Comparison of ENCODE assay signal across 1 cellular context in the genomic region with DNA sequence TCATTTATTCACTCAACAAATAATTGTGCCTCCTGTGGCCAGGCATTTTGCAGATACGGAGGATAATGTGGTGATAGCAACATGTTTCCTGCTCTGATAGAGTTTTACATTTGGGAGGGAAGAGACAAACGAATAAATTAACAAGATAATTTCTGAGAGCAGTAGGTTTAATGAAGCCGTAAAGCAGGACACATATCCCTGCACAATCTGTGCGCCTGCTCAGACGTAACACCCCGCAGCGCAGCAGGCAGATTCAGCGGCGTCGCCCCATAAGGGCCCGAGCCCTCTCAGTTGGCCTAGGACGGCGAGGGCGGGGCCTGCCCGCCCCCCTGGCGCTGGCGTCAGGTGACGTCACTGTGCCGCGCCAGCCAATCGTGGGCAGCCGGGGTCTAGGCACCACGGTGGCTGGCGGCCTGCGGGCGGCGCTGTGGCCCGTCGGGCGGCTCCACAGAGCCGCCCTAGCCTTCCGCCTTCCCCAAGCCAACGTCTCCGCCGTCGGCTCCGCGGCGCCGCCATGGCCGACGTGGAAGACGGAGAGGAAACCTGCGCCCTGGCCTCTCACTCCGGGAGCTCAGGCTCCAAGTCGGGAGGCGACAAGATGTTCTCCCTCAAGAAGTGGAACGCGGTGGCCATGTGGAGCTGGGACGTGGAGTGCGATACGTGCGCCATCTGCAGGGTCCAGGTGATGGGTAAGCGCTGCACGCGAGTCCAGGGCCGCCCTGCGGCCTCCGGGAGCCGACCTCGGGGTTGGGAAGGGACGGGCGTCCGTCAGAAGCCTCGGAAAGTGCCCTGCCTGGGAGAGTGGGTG.
TF ChIP-seq lines count a peak whose summit lies in the region.

A gene (plus strand): TSS at position 471 of the 808 bp plus-strand sequence. CDS start 44 bp downstream, at position 515.

TF ChIP-seq in WTC11, 78 proteins besides CTCF, POLR2A, EP300 and RAD21 (continued from another document and continues in another):
- TF ChIP-seq, protein P1, sequence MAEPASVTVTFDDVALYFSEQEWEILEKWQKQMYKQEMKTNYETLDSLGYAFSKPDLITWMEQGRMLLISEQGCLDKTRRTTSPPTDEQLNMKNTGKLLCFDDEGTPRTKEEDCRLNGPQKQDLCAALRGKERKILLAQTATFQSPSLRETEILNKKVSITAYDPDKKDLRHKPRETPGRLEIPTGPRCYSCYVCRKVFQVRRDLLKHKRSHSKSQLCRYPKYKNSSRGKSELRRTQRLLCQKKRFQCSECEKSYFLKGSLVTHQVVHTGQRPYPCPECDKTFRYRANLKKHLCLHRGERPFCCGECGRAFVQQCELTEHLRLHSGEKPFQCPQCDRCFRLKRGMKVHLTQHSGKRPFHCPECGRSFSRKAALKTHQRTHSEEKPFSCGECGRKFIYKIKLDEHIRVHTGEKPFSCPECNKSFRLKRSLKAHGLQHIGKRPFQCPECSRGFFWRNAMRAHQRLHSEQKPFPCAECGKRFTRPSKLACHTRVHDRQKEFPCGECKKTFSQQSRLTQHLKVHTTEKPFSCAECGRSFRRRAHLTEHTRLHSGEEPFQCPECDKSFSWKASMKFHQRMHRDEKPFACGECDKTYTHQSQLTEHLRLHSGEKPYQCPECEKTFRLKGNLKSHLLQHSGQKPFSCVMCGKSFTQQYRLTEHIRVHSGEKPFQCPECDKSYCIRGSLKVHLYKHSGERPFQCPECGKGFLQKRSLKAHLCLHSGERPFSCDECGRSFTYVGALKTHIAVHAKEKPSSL (CRISPR knock-in tag; conservative IDR thresholded peaks at IDR 0.05) = no peak
- TF ChIP-seq ZNF671 (CRISPR knock-in tag; IDR thresholded peaks at IDR 0.05) (no peak), ELF4 (CRISPR knock-in tag; IDR thresholded peaks at IDR 0.05; ENCODE audit: low read depth) (no peak), FOXP1 (CRISPR knock-in tag; IDR thresholded peaks at IDR 0.05; ENCODE audit: borderline replicate concordance) (peak; percentile 94), ZNF396 (CRISPR knock-in tag; IDR thresholded peaks at IDR 0.05; ENCODE audit: borderline replicate concordance) (no peak), TCF7 (CRISPR knock-in tag; IDR thresholded peaks at IDR 0.05; ENCODE audit: low read depth) (no peak), SP1 (CRISPR knock-in tag; conservative IDR thresholded peaks at IDR 0.05) (peak; percentile 99), NFYB (CRISPR knock-in tag; conservative IDR thresholded peaks at IDR 0.05; ENCODE audit: low read depth) (peak; percentile 83), TEAD1 (CRISPR knock-in tag; IDR thresholded peaks at IDR 0.05) (peak; percentile 28), TEAD4 (CRISPR knock-in tag; IDR thresholded peaks at IDR 0.05) (no peak), SMAD4 (CRISPR knock-in tag; IDR thresholded peaks at IDR 0.05) (no peak), ZNF317 (CRISPR knock-in tag; IDR thresholded peaks at IDR 0.05; ENCODE audit: borderline replicate concordance, low read depth) (no peak), NR1H2 (CRISPR knock-in tag; IDR thresholded peaks at IDR 0.05) (no peak), GRHL2 (CRISPR knock-in tag; IDR thresholded peaks at IDR 0.05; ENCODE audit: insufficient replicate concordance, severe bottlenecking) (no peak), ZBTB21 (CRISPR knock-in tag; IDR thresholded peaks at IDR 0.05; ENCODE audit: borderline replicate concordance) (peak; percentile 75; the same call in 1 of the 2 replicates), ZNF219 (CRISPR knock-in tag; IDR thresholded peaks at IDR 0.05; ENCODE audit: borderline replicate concordance) (no peak), ATF1 (CRISPR knock-in tag; IDR thresholded peaks at IDR 0.05) (no peak), CBFB (CRISPR knock-in tag; IDR thresholded peaks at IDR 0.05; ENCODE audit: low read depth) (no peak), ZNF121 (CRISPR knock-in tag; IDR thresholded peaks at IDR 0.05) (no peak), FOXJ3 (CRISPR knock-in tag; IDR thresholded peaks at IDR 0.05; ENCODE audit: borderline replicate concordance) (no peak), CREB1 (CRISPR knock-in tag; IDR thresholded peaks at IDR 0.05) (no peak), EMX1 (CRISPR knock-in tag; IDR thresholded peaks at IDR 0.05) (no peak), IRF2 (CRISPR knock-in tag; IDR thresholded peaks at IDR 0.05; ENCODE audit: borderline replicate concordance, low read depth) (no peak), ZNF263 (CRISPR knock-in tag; IDR thresholded peaks at IDR 0.05; ENCODE audit: low read depth) (no peak)
- TF ChIP-seq, protein P2, sequence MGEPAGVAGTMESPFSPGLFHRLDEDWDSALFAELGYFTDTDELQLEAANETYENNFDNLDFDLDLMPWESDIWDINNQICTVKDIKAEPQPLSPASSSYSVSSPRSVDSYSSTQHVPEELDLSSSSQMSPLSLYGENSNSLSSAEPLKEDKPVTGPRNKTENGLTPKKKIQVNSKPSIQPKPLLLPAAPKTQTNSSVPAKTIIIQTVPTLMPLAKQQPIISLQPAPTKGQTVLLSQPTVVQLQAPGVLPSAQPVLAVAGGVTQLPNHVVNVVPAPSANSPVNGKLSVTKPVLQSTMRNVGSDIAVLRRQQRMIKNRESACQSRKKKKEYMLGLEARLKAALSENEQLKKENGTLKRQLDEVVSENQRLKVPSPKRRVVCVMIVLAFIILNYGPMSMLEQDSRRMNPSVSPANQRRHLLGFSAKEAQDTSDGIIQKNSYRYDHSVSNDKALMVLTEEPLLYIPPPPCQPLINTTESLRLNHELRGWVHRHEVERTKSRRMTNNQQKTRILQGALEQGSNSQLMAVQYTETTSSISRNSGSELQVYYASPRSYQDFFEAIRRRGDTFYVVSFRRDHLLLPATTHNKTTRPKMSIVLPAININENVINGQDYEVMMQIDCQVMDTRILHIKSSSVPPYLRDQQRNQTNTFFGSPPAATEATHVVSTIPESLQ (CRISPR knock-in tag; IDR thresholded peaks at IDR 0.05) = no peak
- TF ChIP-seq, protein P3, sequence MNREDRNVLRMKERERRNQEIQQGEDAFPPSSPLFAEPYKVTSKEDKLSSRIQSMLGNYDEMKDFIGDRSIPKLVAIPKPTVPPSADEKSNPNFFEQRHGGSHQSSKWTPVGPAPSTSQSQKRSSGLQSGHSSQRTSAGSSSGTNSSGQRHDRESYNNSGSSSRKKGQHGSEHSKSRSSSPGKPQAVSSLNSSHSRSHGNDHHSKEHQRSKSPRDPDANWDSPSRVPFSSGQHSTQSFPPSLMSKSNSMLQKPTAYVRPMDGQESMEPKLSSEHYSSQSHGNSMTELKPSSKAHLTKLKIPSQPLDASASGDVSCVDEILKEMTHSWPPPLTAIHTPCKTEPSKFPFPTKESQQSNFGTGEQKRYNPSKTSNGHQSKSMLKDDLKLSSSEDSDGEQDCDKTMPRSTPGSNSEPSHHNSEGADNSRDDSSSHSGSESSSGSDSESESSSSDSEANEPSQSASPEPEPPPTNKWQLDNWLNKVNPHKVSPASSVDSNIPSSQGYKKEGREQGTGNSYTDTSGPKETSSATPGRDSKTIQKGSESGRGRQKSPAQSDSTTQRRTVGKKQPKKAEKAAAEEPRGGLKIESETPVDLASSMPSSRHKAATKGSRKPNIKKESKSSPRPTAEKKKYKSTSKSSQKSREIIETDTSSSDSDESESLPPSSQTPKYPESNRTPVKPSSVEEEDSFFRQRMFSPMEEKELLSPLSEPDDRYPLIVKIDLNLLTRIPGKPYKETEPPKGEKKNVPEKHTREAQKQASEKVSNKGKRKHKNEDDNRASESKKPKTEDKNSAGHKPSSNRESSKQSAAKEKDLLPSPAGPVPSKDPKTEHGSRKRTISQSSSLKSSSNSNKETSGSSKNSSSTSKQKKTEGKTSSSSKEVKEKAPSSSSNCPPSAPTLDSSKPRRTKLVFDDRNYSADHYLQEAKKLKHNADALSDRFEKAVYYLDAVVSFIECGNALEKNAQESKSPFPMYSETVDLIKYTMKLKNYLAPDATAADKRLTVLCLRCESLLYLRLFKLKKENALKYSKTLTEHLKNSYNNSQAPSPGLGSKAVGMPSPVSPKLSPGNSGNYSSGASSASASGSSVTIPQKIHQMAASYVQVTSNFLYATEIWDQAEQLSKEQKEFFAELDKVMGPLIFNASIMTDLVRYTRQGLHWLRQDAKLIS (CRISPR knock-in tag; IDR thresholded peaks at IDR 0.05; ENCODE audit: borderline replicate concordance) = no peak
- TF ChIP-seq, protein P4, sequence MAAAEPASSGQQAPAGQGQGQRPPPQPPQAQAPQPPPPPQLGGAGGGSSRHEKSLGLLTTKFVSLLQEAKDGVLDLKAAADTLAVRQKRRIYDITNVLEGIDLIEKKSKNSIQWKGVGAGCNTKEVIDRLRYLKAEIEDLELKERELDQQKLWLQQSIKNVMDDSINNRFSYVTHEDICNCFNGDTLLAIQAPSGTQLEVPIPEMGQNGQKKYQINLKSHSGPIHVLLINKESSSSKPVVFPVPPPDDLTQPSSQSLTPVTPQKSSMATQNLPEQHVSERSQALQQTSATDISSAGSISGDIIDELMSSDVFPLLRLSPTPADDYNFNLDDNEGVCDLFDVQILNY (CRISPR knock-in tag; IDR thresholded peaks at IDR 0.05) = no peak
- TF ChIP-seq, protein P5, sequence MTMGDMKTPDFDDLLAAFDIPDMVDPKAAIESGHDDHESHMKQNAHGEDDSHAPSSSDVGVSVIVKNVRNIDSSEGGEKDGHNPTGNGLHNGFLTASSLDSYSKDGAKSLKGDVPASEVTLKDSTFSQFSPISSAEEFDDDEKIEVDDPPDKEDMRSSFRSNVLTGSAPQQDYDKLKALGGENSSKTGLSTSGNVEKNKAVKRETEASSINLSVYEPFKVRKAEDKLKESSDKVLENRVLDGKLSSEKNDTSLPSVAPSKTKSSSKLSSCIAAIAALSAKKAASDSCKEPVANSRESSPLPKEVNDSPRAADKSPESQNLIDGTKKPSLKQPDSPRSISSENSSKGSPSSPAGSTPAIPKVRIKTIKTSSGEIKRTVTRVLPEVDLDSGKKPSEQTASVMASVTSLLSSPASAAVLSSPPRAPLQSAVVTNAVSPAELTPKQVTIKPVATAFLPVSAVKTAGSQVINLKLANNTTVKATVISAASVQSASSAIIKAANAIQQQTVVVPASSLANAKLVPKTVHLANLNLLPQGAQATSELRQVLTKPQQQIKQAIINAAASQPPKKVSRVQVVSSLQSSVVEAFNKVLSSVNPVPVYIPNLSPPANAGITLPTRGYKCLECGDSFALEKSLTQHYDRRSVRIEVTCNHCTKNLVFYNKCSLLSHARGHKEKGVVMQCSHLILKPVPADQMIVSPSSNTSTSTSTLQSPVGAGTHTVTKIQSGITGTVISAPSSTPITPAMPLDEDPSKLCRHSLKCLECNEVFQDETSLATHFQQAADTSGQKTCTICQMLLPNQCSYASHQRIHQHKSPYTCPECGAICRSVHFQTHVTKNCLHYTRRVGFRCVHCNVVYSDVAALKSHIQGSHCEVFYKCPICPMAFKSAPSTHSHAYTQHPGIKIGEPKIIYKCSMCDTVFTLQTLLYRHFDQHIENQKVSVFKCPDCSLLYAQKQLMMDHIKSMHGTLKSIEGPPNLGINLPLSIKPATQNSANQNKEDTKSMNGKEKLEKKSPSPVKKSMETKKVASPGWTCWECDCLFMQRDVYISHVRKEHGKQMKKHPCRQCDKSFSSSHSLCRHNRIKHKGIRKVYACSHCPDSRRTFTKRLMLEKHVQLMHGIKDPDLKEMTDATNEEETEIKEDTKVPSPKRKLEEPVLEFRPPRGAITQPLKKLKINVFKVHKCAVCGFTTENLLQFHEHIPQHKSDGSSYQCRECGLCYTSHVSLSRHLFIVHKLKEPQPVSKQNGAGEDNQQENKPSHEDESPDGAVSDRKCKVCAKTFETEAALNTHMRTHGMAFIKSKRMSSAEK (CRISPR knock-in tag; IDR thresholded peaks at IDR 0.05; ENCODE audit: borderline replicate concordance) = no peak
- TF ChIP-seq, protein P6, sequence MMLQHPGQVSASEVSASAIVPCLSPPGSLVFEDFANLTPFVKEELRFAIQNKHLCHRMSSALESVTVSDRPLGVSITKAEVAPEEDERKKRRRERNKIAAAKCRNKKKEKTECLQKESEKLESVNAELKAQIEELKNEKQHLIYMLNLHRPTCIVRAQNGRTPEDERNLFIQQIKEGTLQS (CRISPR knock-in tag; conservative IDR thresholded peaks at IDR 0.05) = no peak
- TF ChIP-seq, protein P7, sequence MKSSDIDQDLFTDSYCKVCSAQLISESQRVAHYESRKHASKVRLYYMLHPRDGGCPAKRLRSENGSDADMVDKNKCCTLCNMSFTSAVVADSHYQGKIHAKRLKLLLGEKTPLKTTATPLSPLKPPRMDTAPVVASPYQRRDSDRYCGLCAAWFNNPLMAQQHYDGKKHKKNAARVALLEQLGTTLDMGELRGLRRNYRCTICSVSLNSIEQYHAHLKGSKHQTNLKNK (CRISPR knock-in tag; IDR thresholded peaks at IDR 0.05) = no peak
- TF ChIP-seq, protein P8, sequence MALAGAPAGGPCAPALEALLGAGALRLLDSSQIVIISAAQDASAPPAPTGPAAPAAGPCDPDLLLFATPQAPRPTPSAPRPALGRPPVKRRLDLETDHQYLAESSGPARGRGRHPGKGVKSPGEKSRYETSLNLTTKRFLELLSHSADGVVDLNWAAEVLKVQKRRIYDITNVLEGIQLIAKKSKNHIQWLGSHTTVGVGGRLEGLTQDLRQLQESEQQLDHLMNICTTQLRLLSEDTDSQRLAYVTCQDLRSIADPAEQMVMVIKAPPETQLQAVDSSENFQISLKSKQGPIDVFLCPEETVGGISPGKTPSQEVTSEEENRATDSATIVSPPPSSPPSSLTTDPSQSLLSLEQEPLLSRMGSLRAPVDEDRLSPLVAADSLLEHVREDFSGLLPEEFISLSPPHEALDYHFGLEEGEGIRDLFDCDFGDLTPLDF (CRISPR knock-in tag; IDR thresholded peaks at IDR 0.05) = no peak
- TF ChIP-seq, protein P9, sequence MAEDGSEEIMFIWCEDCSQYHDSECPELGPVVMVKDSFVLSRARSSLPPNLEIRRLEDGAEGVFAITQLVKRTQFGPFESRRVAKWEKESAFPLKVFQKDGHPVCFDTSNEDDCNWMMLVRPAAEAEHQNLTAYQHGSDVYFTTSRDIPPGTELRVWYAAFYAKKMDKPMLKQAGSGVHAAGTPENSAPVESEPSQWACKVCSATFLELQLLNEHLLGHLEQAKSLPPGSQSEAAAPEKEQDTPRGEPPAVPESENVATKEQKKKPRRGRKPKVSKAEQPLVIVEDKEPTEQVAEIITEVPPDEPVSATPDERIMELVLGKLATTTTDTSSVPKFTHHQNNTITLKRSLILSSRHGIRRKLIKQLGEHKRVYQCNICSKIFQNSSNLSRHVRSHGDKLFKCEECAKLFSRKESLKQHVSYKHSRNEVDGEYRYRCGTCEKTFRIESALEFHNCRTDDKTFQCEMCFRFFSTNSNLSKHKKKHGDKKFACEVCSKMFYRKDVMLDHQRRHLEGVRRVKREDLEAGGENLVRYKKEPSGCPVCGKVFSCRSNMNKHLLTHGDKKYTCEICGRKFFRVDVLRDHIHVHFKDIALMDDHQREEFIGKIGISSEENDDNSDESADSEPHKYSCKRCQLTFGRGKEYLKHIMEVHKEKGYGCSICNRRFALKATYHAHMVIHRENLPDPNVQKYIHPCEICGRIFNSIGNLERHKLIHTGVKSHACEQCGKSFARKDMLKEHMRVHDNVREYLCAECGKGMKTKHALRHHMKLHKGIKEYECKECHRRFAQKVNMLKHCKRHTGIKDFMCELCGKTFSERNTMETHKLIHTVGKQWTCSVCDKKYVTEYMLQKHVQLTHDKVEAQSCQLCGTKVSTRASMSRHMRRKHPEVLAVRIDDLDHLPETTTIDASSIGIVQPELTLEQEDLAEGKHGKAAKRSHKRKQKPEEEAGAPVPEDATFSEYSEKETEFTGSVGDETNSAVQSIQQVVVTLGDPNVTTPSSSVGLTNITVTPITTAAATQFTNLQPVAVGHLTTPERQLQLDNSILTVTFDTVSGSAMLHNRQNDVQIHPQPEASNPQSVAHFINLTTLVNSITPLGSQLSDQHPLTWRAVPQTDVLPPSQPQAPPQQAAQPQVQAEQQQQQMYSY (CRISPR knock-in tag; IDR thresholded peaks at IDR 0.05) = no peak
- TF ChIP-seq, protein P10, sequence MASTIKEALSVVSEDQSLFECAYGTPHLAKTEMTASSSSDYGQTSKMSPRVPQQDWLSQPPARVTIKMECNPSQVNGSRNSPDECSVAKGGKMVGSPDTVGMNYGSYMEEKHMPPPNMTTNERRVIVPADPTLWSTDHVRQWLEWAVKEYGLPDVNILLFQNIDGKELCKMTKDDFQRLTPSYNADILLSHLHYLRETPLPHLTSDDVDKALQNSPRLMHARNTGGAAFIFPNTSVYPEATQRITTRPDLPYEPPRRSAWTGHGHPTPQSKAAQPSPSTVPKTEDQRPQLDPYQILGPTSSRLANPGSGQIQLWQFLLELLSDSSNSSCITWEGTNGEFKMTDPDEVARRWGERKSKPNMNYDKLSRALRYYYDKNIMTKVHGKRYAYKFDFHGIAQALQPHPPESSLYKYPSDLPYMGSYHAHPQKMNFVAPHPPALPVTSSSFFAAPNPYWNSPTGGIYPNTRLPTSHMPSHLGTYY (CRISPR knock-in tag; IDR thresholded peaks at IDR 0.05) = no peak
